In genomic region chr17:75959046-75959838, GRCh38 we compare ENCODE assay signal across 1 cellular context.
TF ChIP-seq lines count a peak whose summit lies in the region.

No MANE protein-coding gene starts in this region.

TF ChIP-seq in HepG2, 621 proteins besides CTCF, POLR2A, EP300 and RAD21 (continued from another document and continues in another):
- TF ChIP-seq SRSF1 (optimal IDR thresholded peaks at IDR 0.05; ENCODE audit: low read depth, low read length) (no peak), NFRKB (IDR thresholded peaks at IDR 0.05) (no peak), ZHX1 (CRISPR knock-in tag; IDR thresholded peaks at IDR 0.05; ENCODE audit: low read depth) (no peak), ZNF547 (CRISPR knock-in tag; IDR thresholded peaks at IDR 0.05) (no peak), CREB1 (IDR thresholded peaks at IDR 0.05) (no peak), CREB1 (CRISPR knock-in tag; IDR thresholded peaks at IDR 0.05) (peak; percentile 61; the same call in 1 of the 2 replicates), ELF3 (CRISPR knock-in tag; IDR thresholded peaks at IDR 0.05) (0 out of 2 replicates have a peak, but pooled peaks have one; percentile 14), TFE3 (CRISPR knock-in tag; IDR thresholded peaks at IDR 0.05) (no peak), DNMT1 (CRISPR knock-in tag; IDR thresholded peaks at IDR 0.05) (no peak), HIVEP1 (CRISPR knock-in tag; IDR thresholded peaks at IDR 0.05) (no peak), ZHX2 (IDR thresholded peaks at IDR 0.05; ENCODE audit: low read depth) (no peak), ZHX2 (CRISPR knock-in tag; IDR thresholded peaks at IDR 0.05; ENCODE audit: borderline replicate concordance) (0 out of 2 replicates have a peak, but pooled peaks have one; percentile 36), AHDC1 (CRISPR knock-in tag; IDR thresholded peaks at IDR 0.05; ENCODE audit: borderline replicate concordance) (peak; percentile 32; the same call in 1 of the 2 replicates), ZNF280D (CRISPR knock-in tag; IDR thresholded peaks at IDR 0.05) (peak; percentile 24; the same call in 1 of the 2 replicates), ZNF124 (CRISPR knock-in tag; IDR thresholded peaks at IDR 0.05) (peak; percentile 52; the same call in 1 of the 2 replicates), KDM6A (CRISPR knock-in tag; IDR thresholded peaks at IDR 0.05; ENCODE audit: low read depth) (no peak), GATAD2A (CRISPR knock-in tag; IDR thresholded peaks at IDR 0.05) (no peak), ZNF749 (CRISPR knock-in tag; IDR thresholded peaks at IDR 0.05; ENCODE audit: borderline replicate concordance) (no peak), ZFAT (CRISPR knock-in tag; conservative IDR thresholded peaks at IDR 0.05) (no peak), TBX2 (CRISPR knock-in tag; IDR thresholded peaks at IDR 0.05; ENCODE audit: borderline replicate concordance) (0 out of 2 replicates have a peak, but pooled peaks have one; percentile 48), HNF4A (CRISPR knock-in tag; IDR thresholded peaks at IDR 0.05) (peak; percentile 60), ERF (CRISPR knock-in tag; IDR thresholded peaks at IDR 0.05) (no peak), ZNF362 (CRISPR knock-in tag; IDR thresholded peaks at IDR 0.05; ENCODE audit: borderline replicate concordance) (peak; percentile 36; the same call in 1 of the 2 replicates), AKAP8 (CRISPR knock-in tag; IDR thresholded peaks at IDR 0.05) (no peak), KDM2A (CRISPR knock-in tag; IDR thresholded peaks at IDR 0.05; ENCODE audit: borderline replicate concordance, low read depth) (no peak), FOXA3 (CRISPR knock-in tag; IDR thresholded peaks at IDR 0.05) (peak; percentile 49), ATF5 (CRISPR knock-in tag; IDR thresholded peaks at IDR 0.05; ENCODE audit: low read depth) (no peak), ZNF775 (CRISPR knock-in tag; IDR thresholded peaks at IDR 0.05; ENCODE audit: borderline replicate concordance) (no peak), ARID3A (IDR thresholded peaks at IDR 0.05; ENCODE audit: low read depth, low read length) (peak; percentile 34; the same call in 1 of the 2 replicates), SOX13 (IDR thresholded peaks at IDR 0.05) (no peak), SOX13 (CRISPR knock-in tag; conservative IDR thresholded peaks at IDR 0.05 in 1 of 2, IDR thresholded peaks at IDR 0.05 in 1 of 2) (peak in 1 of 2 experiments; percentile 18; a peak in 1 of 4 replicates)
